ENCODE assay signal across 1 cellular context in the genomic region with DNA sequence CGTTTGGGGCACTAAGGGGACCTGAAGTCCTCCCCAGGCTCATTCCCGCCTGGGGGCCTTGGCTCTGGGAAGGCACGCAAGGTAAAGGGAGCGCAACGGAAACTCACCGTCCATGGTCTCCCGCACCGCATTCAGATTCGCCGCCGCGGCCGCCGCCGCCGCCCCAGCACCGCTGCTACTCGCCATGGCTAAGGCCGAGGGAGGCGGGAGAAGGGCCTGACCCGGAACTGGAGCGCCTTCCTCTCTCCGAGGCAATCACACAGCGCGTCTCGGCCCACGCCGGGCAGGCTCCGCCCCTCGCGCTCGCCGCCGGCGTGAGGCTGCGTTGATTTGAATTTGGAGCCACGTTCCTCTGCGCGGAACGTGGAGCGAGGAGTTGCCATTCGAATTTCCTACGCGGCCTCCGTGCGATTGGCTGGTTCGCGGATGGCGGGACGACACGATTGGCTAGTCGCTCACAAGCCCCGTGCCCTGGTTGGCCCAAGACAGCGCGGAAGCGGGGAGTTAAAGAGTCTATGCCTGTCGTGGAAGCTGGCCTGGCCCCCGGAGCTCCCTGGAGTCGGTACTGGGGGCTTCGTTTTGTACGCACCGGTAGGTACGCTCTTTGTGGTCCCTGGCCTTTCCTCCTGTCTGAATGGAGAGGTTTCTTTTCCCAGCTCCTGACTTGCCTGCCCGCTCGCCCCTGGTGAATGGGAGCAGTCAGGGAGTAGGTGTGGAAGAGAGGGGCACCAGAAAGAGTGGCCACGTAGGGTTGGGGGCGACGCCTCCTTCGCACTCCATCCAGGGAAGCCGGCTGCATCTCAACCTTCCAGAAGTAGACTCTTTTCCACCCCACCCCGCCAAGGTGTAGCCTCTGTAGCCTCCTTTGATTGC.
TF ChIP-seq lines count a peak whose summit lies in the region.

A gene (plus strand): TSS at position 507 of the 873 bp plus-strand sequence. CDS start 1,018 bp downstream, outside the sequence.
A gene with protein sequence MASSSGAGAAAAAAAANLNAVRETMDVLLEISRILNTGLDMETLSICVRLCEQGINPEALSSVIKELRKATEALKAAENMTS (minus strand): TSS at position 213 of the 873 bp plus-strand sequence. CDS start 27 bp downstream, at position 186.

TF ChIP-seq in WTC11, 78 proteins besides CTCF, POLR2A, EP300 and RAD21 (continued from another document):
- TF ChIP-seq, protein P1, sequence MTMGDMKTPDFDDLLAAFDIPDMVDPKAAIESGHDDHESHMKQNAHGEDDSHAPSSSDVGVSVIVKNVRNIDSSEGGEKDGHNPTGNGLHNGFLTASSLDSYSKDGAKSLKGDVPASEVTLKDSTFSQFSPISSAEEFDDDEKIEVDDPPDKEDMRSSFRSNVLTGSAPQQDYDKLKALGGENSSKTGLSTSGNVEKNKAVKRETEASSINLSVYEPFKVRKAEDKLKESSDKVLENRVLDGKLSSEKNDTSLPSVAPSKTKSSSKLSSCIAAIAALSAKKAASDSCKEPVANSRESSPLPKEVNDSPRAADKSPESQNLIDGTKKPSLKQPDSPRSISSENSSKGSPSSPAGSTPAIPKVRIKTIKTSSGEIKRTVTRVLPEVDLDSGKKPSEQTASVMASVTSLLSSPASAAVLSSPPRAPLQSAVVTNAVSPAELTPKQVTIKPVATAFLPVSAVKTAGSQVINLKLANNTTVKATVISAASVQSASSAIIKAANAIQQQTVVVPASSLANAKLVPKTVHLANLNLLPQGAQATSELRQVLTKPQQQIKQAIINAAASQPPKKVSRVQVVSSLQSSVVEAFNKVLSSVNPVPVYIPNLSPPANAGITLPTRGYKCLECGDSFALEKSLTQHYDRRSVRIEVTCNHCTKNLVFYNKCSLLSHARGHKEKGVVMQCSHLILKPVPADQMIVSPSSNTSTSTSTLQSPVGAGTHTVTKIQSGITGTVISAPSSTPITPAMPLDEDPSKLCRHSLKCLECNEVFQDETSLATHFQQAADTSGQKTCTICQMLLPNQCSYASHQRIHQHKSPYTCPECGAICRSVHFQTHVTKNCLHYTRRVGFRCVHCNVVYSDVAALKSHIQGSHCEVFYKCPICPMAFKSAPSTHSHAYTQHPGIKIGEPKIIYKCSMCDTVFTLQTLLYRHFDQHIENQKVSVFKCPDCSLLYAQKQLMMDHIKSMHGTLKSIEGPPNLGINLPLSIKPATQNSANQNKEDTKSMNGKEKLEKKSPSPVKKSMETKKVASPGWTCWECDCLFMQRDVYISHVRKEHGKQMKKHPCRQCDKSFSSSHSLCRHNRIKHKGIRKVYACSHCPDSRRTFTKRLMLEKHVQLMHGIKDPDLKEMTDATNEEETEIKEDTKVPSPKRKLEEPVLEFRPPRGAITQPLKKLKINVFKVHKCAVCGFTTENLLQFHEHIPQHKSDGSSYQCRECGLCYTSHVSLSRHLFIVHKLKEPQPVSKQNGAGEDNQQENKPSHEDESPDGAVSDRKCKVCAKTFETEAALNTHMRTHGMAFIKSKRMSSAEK (CRISPR knock-in tag; IDR thresholded peaks at IDR 0.05; ENCODE audit: borderline replicate concordance): no peak
- no peak for TF ChIP-seq JUN (CRISPR knock-in tag; IDR thresholded peaks at IDR 0.05)
- no peak for TF ChIP-seq HMGA2 (CRISPR knock-in tag; IDR thresholded peaks at IDR 0.05)
- TF ChIP-seq, protein P2, sequence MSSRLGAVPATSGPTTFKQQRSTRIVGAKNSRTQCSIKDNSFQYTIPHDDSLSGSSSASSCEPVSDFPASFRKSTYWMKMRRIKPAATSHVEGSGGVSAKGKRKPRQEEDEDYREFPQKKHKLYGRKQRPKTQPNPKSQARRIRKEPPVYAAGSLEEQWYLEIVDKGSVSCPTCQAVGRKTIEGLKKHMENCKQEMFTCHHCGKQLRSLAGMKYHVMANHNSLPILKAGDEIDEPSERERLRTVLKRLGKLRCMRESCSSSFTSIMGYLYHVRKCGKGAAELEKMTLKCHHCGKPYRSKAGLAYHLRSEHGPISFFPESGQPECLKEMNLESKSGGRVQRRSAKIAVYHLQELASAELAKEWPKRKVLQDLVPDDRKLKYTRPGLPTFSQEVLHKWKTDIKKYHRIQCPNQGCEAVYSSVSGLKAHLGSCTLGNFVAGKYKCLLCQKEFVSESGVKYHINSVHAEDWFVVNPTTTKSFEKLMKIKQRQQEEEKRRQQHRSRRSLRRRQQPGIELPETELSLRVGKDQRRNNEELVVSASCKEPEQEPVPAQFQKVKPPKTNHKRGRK (CRISPR knock-in tag; IDR thresholded peaks at IDR 0.05; ENCODE audit: borderline replicate concordance): no peak
- TF ChIP-seq, protein P3, sequence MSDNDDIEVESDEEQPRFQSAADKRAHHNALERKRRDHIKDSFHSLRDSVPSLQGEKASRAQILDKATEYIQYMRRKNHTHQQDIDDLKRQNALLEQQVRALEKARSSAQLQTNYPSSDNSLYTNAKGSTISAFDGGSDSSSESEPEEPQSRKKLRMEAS (CRISPR knock-in tag; IDR thresholded peaks at IDR 0.05): peak; percentile 98
- TF ChIP-seq ZNF138 (CRISPR knock-in tag; conservative IDR thresholded peaks at IDR 0.05): peak; percentile 99
- peak; percentile 99 for TF ChIP-seq MYBL2 (CRISPR knock-in tag; IDR thresholded peaks at IDR 0.05)
- TF ChIP-seq NR3C1 (CRISPR knock-in tag; conservative IDR thresholded peaks at IDR 0.05; ENCODE audit: low read depth): peak; percentile 72; the same call in 1 of the 2 replicates
